ENCODE assay signal across 3 cellular contexts in genomic region chr2:10780491-10780820, GRCh38.
TF ChIP-seq lines count a peak whose summit lies in the region.

No MANE protein-coding gene starts in this region.

TF ChIP-seq in HepG2, 621 proteins besides CTCF, POLR2A, EP300 and RAD21:
- TF ChIP-seq CBFB (CRISPR knock-in tag; IDR thresholded peaks at IDR 0.05) = no peak
- TF ChIP-seq AGO2 (optimal IDR thresholded peaks at IDR 0.05; ENCODE audit: low read depth, low read length) = peak; percentile 17

TF ChIP-seq in H1, 55 proteins besides CTCF, POLR2A, EP300 and RAD21:
- no peak for TF ChIP-seq SUZ12 (IDR thresholded peaks at IDR 0.05; ENCODE audit: low read length)
- no peak for TF ChIP-seq SP1 (IDR thresholded peaks at IDR 0.05; ENCODE audit: low read depth, low read length)
- no peak for TF ChIP-seq EZH2 (IDR thresholded peaks at IDR 0.05; ENCODE audit: low read depth, low read length, severe bottlenecking)
- no peak for TF ChIP-seq NRF1 (IDR thresholded peaks at IDR 0.05; ENCODE audit: low read depth, low read length)
- TF ChIP-seq USF2 (IDR thresholded peaks at IDR 0.05; ENCODE audit: low read length) = no peak
- TF ChIP-seq TAF1 (IDR thresholded peaks at IDR 0.05; ENCODE audit: low read depth, low read length) = no peak

TF ChIP-seq in SK-N-SH, 30 proteins besides CTCF, POLR2A, EP300 and RAD21:
- TF ChIP-seq JUND (IDR thresholded peaks at IDR 0.05) (no peak), PBX3 (IDR thresholded peaks at IDR 0.05) (no peak), FOXM1 (IDR thresholded peaks at IDR 0.05; ENCODE audit: low read depth) (no peak), CHD2 (IDR thresholded peaks at IDR 0.05; ENCODE audit: low read length, partially characterized antibody) (no peak), YY1 (IDR thresholded peaks at IDR 0.05; ENCODE audit: low read depth) (no peak), GATA2 (CRISPR knock-in tag; IDR thresholded peaks at IDR 0.05) (no peak), ELF1 (IDR thresholded peaks at IDR 0.05) (no peak), RXRA (IDR thresholded peaks at IDR 0.05; ENCODE audit: borderline replicate concordance, low read depth) (no peak), TAF1 (IDR thresholded peaks at IDR 0.05; ENCODE audit: borderline replicate concordance, low read depth, low read length) (no peak), MAX (IDR thresholded peaks at IDR 0.05; ENCODE audit: low read depth) (no peak)
- TF ChIP-seq, protein P1, sequence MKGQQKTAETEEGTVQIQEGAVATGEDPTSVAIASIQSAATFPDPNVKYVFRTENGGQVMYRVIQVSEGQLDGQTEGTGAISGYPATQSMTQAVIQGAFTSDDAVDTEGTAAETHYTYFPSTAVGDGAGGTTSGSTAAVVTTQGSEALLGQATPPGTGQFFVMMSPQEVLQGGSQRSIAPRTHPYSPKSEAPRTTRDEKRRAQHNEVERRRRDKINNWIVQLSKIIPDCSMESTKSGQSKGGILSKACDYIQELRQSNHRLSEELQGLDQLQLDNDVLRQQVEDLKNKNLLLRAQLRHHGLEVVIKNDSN (IDR thresholded peaks at IDR 0.05; ENCODE audit: borderline replicate concordance, low read depth) = no peak
- TF ChIP-seq, protein P2, sequence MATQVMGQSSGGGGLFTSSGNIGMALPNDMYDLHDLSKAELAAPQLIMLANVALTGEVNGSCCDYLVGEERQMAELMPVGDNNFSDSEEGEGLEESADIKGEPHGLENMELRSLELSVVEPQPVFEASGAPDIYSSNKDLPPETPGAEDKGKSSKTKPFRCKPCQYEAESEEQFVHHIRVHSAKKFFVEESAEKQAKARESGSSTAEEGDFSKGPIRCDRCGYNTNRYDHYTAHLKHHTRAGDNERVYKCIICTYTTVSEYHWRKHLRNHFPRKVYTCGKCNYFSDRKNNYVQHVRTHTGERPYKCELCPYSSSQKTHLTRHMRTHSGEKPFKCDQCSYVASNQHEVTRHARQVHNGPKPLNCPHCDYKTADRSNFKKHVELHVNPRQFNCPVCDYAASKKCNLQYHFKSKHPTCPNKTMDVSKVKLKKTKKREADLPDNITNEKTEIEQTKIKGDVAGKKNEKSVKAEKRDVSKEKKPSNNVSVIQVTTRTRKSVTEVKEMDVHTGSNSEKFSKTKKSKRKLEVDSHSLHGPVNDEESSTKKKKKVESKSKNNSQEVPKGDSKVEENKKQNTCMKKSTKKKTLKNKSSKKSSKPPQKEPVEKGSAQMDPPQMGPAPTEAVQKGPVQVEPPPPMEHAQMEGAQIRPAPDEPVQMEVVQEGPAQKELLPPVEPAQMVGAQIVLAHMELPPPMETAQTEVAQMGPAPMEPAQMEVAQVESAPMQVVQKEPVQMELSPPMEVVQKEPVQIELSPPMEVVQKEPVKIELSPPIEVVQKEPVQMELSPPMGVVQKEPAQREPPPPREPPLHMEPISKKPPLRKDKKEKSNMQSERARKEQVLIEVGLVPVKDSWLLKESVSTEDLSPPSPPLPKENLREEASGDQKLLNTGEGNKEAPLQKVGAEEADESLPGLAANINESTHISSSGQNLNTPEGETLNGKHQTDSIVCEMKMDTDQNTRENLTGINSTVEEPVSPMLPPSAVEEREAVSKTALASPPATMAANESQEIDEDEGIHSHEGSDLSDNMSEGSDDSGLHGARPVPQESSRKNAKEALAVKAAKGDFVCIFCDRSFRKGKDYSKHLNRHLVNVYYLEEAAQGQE (IDR thresholded peaks at IDR 0.05; ENCODE audit: low read depth, low read length) = no peak
